ENCODE assay signal across 20 cellular contexts in the genomic region with DNA sequence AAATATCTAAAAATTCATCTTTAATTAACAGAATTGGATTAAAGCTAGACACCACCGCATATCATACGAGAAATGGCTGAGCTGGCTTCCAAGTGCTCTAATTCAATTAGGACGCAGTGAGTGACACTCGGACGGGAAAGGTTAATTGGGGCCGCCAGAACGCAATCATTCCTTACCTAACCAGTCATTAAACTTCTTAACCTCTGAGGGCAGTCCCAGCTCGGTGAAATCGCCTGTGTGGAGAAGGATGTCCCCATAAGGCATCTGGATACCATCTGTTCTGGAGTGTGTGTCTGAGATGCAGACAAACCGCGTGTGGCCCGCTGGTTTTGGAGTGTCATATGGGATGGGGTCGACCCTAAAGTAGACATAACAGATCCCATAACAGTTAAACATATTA. TPM values are rescaled to one million over a fixed set of nuclear protein-coding genes. Genes with fewer than 3 reads are reported as not detected.
"Had no signal": no experiment of that assay in that cellular context is flagged by ENCODE, and none has a peak within 500 bp of the region (broad histone marks: within the 10 kb centered on the region; RNA-seq: fewer than 3 reads in every experiment).

No MANE protein-coding gene starts in this region.

- H3K27ac ChIP-seq: esophagus squamous epithelium, foreskin keratinocyte, heart left ventricle, neutrophil, psoas muscle, spleen, testis, tibial nerve, upper lobe of right lung, vagina had no signal

- H3K4me1 ChIP-seq: foreskin keratinocyte, psoas muscle, testis, tibial nerve, upper lobe of right lung had no signal

- H3K4me3 ChIP-seq: esophagus squamous epithelium, heart left ventricle, psoas muscle, spleen, testis, tibial nerve, upper lobe of right lung, vagina had no signal

- ATAC-seq: foreskin keratinocyte; heart left ventricle; left lobe of liver; naive thymus-derived CD4-positive, alpha-beta T cell; psoas muscle; sciatic nerve; stimulated activated naive B cell treated with anti-CD40 and anti-IgM and Interleukin-4, amounts not matched to agents 10 μg/mL and 1 μg/mL and 100 μg/mL, for 72 hours; stimulated activated naive CD8-positive, alpha-beta T cell treated with anti-CD3 and anti-CD28 coated beads, Interleukin-15, amount 100 ng/mL, for 72 hours; upper lobe of right lung had no signal

- H3K9me3 ChIP-seq: esophagus squamous epithelium, heart left ventricle, neutrophil, psoas muscle, spleen, testis, tibial nerve, upper lobe of right lung, vagina had no signal

- H3K27me3 ChIP-seq: esophagus squamous epithelium, foreskin keratinocyte, heart left ventricle, neutrophil, spleen, testis, tibial nerve, upper lobe of right lung, vagina had no signal

- DNase-seq: esophagus squamous epithelium; foreskin keratinocyte; heart left ventricle; hippocampal formation; kidney glomerular epithelial cell; mammary epithelial cell; naive thymus-derived CD4-positive, alpha-beta T cell; psoas muscle; spleen; stimulated activated CD4-positive, alpha-beta T cell treated with anti-CD3 and anti-CD28 coated beads, Interleukin-2, amount 100 ng/mL, for 24 hours; stimulated activated CD4-positive, alpha-beta T cell treated with anti-CD3 and anti-CD28 coated beads, Interleukin-4, amount 100 ng/mL, for 4 hours; stimulated activated naive B cell treated with anti-CD40 and anti-IgM and Interleukin-4, amounts not matched to agents 10 μg/mL and 1 μg/mL and 100 μg/mL, for 72 hours; stimulated activated naive CD8-positive, alpha-beta T cell treated with anti-CD3 and anti-CD28 coated beads, Interleukin-15, amount 100 ng/mL, for 72 hours; testis; upper lobe of right lung had no signal

- H3K36me3 ChIP-seq: esophagus squamous epithelium, heart left ventricle, neutrophil, spleen, tibial nerve, upper lobe of right lung, vagina had no signal

RNA-seq across cellular contexts. Expression of a gene that starts 50.3 kb away (rescaled TPM):
- total RNA-seq: foreskin keratinocyte had no signal
